Comparison of ENCODE assay signal across 8 cellular contexts in the genomic region with DNA sequence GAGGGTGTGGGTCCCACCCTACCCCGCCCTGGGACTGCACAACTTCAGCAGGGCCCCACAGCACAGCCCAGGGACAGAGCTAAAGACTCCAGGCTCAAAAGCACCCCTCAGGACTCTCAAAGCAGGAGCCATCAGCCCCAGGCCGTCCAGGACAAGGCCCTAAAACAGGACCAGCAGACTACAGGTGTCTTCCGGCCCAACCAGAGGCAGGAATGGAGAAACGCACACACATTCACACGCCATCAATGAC. TPM values are rescaled to one million over a fixed set of nuclear protein-coding genes. Genes with fewer than 3 reads are reported as not detected.
DNase-seq lines count a peak whose midpoint lies in the region; ATAC-seq and TF ChIP-seq lines count a peak whose summit lies in the region.

No MANE protein-coding gene starts in this region.

- H3K36me3 Mint-ChIP-seq in Calu3 (ENCODE audit: insufficient read depth, unreplicated experiment), result peaks cover 34% of the 10 kb centered on the region

- H3K4me1 Mint-ChIP-seq in Calu3 (ENCODE audit: low read depth, unreplicated experiment), result peaks cover 17% of the 10 kb centered on the region

- H3K9me3 Mint-ChIP-seq in Calu3 (ENCODE audit: low read depth, unreplicated experiment), result no peaks in the 10 kb centered on the region

- CTCF ChIA-PET in Calu3 (lab: Charles Lee), result interaction anchor here (1.3 to 2.2 kb wide), 4 partner anchors 35 to 163 kb away, joined by 4 to 16 read pairs (median 6); partner anchors contain the start of gene SLC26A6

- no peaks in the 10 kb centered on the region for H3K27me3 Mint-ChIP-seq in Calu3 (ENCODE audit: unreplicated experiment)

- peak overlapping the region; percentile 96 to 98 for H3K27ac ChIP-seq in ascending aorta
- H3K27ac ChIP-seq in thymus (ENCODE audit: low read depth), result peak overlapping the region; percentile 95

- ATAC-seq in HG03095 (IDR thresholded peaks at IDR 0.05; ENCODE audit: unreplicated experiment) (peak; percentile 20), left colon (peak; percentile 55), GM21723 (IDR thresholded peaks at IDR 0.05; ENCODE audit: unreplicated experiment) (no peak), GM21360 (IDR thresholded peaks at IDR 0.05; ENCODE audit: unreplicated experiment) (no peak), HG03469 (IDR thresholded peaks at IDR 0.05; ENCODE audit: unreplicated experiment) (no peak)

- BruUV-seq in Calu3 (replicated peaks; lab: Mats Ljungman, UMichigan), result TSS peak; percentile 76

- H3K36me3 ChIP-seq in ascending aorta (peaks cover 12 to 23% of the 10 kb centered on the region in 2 donors), thymus (ENCODE audit: control insufficient read depth, insufficient read depth) (peaks cover 28% of the 10 kb centered on the region)

- intact Hi-C loops in Calu3 (cut with micrococcal nuclease; ENCODE audit: unreplicated experiment) (loop anchor here (2.0 kb wide), 1 partner anchor 34 kb away; no protein-coding TSS in a partner anchor), ascending aorta (cut with DNase I) (loop anchor here (10.0 kb wide), 1 partner anchor 162 kb away; the partner anchor contains the start of gene SLC26A6), left colon (cut with DNase I, micrococcal nuclease) (no loop called here)

- H3K4me3 Mint-ChIP-seq in Calu3 (ENCODE audit: low read depth, unreplicated experiment), result peak overlapping the region; percentile 96

- 2% methylated on average over 5 of the region's 5 CpGs for WGBS in thymus

- H3K27me3 ChIP-seq in ascending aorta (no peaks in the 10 kb centered on the region), thymus (ENCODE audit: control insufficient read depth, insufficient read depth) (no peaks in the 10 kb centered on the region)

- H3K27ac Mint-ChIP-seq in Calu3 (ENCODE audit: unreplicated experiment), result peak overlapping the region; percentile 99

- H3K9me3 ChIP-seq in ascending aorta, result no peaks in the 10 kb centered on the region
- no peaks in the 10 kb centered on the region for H3K9me3 ChIP-seq in thymus (ENCODE audit: control insufficient read depth)

- DNase-seq in Calu3 (no peak), ascending aorta (ENCODE audit: low spot score in 2 of 2) (no peak), left colon (peak in 1 of 2 donors; percentile 51)

- H3K4me3 ChIP-seq in ascending aorta (peak overlapping the region; percentile 60 to 78), thymus (ENCODE audit: low read length) (peak overlapping the region; percentile 62)

- TF ChIP-seq CTCF in Calu3 (IDR thresholded peaks at IDR 0.05; ENCODE audit: unreplicated experiment), result no peak
- no peak for TF ChIP-seq CTCF in ascending aorta (IDR thresholded peaks at IDR 0.05)

- H3K4me1 ChIP-seq in ascending aorta (peaks cover 4 to 38% of the 10 kb centered on the region in 2 donors), thymus (ENCODE audit: control insufficient read depth, insufficient read depth, low read length) (peaks cover 15% of the 10 kb centered on the region)

RNA-seq across cellular contexts. Expression of gene ATRIP, which starts 26.1 kb away (rescaled TPM):
- total RNA-seq in Calu3 (2022) (12.5 and 13.7 TPM in 2 replicates), ascending aorta (9.0 TPM), left colon (1 to 10 TPM; 3.8 to 4.4 TPM)
- polyA plus RNA-seq in thymus, result 8.4 TPM

RNA-seq across cellular contexts. Expression of gene SHISA5, which starts 31.4 kb away (rescaled TPM):
- 192 and 287 TPM in 2 replicates for total RNA-seq in Calu3 (2022)
- 218 TPM for total RNA-seq in ascending aorta
- 100 to 1,000 TPM; 103 to 116 TPM for total RNA-seq in left colon
- 104 TPM for polyA plus RNA-seq in thymus

RNA-seq across cellular contexts. Expression of gene TMA7, which starts 32.5 kb away (rescaled TPM):
- total RNA-seq in Calu3 (2022) (139 and 171 TPM in 2 replicates), ascending aorta (142 TPM), left colon (100 to 1,000 TPM; 165 to 192 TPM)
- polyA plus RNA-seq in thymus, result 735 TPM

RNA-seq across cellular contexts. Expression of gene CCDC51, which starts 32.7 kb away (rescaled TPM):
- total RNA-seq in Calu3 (2022) (18.9 and 19.9 TPM in 2 replicates), ascending aorta (19.3 TPM), left colon (10 to 100 TPM; 13.3 to 21.2 TPM)
- 14.1 TPM for polyA plus RNA-seq in thymus

RNA-seq across cellular contexts. Expression of gene PLXNB1, which starts 42.7 kb away (rescaled TPM):
- total RNA-seq in Calu3 (2022) (174 and 175 TPM in 2 replicates), ascending aorta (160 TPM), left colon (100 to 1,000 TPM in 1 of 2 donors, 10 to 100 TPM in 1; 91.1 to 114 TPM)
- 112 TPM for polyA plus RNA-seq in thymus

Comparison
In these comparisons a context has a peak if more than half of its experiments do, and no peak if none do; other contexts are left out.
1. ATAC-seq: peak in HG03095 (single experiment) and left colon (single experiment); none in GM21723 (single experiment), GM21360 (single experiment) and HG03469 (single experiment).
2. intact Hi-C loops: an anchor here in Calu3 (2.0 kb wide) and ascending aorta (10.0 kb wide); none called in left colon.